ENCODE assay signal across 8 cellular contexts in the genomic region with DNA sequence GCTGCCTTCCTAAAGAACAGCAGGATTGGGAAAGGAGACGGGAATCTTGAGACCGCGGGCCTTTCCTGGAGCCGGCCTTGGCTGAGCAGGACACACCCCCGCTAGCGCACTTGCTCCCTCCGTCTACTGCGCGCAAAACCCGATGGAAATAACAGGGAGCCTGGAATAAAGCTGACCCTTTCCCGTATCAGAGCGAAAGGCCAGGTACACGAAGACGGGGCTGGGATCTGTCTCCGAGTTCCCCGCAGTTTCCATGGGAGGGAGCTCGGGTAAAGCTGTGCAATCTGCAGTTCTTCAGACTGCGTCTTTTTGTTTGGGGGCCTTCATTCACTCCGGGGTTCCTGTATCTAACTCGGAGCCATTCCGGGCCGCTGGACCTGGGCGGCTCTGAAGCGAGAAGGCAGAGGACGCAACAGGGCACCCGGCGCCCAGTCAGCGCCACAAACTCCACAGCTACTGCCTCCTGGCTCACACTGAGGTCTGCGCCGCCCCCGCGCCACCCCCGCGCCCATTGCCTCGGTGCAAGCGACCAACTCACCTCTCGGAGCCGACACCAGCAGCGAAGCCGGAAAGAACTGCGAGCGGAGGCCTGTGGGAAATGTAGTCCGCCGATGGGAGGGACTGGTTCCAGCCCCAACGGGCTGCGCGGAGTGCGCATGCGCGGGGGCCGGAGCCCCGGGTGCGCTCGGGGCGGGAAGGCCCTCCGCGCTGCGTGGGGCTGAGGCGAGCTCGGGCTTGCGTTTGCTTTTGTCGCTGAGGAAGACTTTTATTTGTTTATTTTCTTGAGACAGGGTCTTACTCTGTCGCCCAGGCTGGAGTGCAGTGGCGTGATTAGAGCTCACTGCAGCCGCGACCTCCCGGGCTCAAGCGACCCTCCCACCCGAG. TPM values are rescaled to one million over a fixed set of nuclear protein-coding genes. Genes with fewer than 3 reads are reported as not detected.
A peak's percentile ranks its signal among the peaks of the same experiment; 100 is the strongest.
DNase-seq lines count a peak whose midpoint lies in the region; ATAC-seq and TF ChIP-seq lines count a peak whose summit lies in the region.

Gene ZFP14 (minus strand): TSS at position 577 of the 885 bp plus-strand sequence. CDS start 11,309 bp downstream, outside the sequence.

- H3K4me1 Mint-ChIP-seq in neural crest cell: peaks cover 19% of the 10 kb centered on the region

- H3K27me3 ChIP-seq in Loucy (ENCODE audit: insufficient read depth, low read length, poor library complexity, severe bottlenecking) (no peaks in the 10 kb centered on the region), foreskin keratinocyte (no peaks in the 10 kb centered on the region), stomach (no peaks in the 10 kb centered on the region)

- H3K27me3 Mint-ChIP-seq in neural crest cell (ENCODE audit: low read depth): no peaks in the 10 kb centered on the region

- peak within 1 kb of the TSS; percentile 99 for H2AFZ ChIP-seq in Loucy (ENCODE audit: low read length)

- H3K9me3 ChIP-seq in Loucy (ENCODE audit: insufficient read depth, low read depth, low read length) (no peaks in the 10 kb centered on the region), stomach (peaks cover 0 to 16% (median 0%) of the 10 kb centered on the region in 4 donors)

- peaks cover 12% of the 10 kb centered on the region for H3K36me3 Mint-ChIP-seq in neural crest cell (ENCODE audit: low read depth)

- H4K20me1 ChIP-seq in Loucy (ENCODE audit: insufficient read depth, low read length, poor library complexity, severe bottlenecking): peaks cover 12% of the 10 kb centered on the region

- intact Hi-C loops in stomach (cut with DNase I; ENCODE audit: low total_unique reads): no loop called here

- H3K9ac ChIP-seq in Loucy (ENCODE audit: low read depth, low read length, poor library complexity, severe bottlenecking): peak within 1 kb of the TSS; percentile 76

- H3K9me2 ChIP-seq in Loucy (replicated peaks; ENCODE audit: low read depth, low read length): no peaks in the 10 kb centered on the region

- peak; percentile 97 for ATAC-seq in foreskin keratinocyte

- H3K4me3 ChIP-seq in Loucy (ENCODE audit: low read length, poor library complexity, severe bottlenecking): peak within 1 kb of the TSS; percentile 91
- H3K4me3 ChIP-seq in stomach: peak within 1 kb of the TSS; percentile 64 to 85 (median 66)

- H3K9me3 Mint-ChIP-seq in neural crest cell: peaks cover 4% of the 10 kb centered on the region

- H3K27ac ChIP-seq in foreskin keratinocyte (no peak within 1 kb of the TSS), stomach (peak within 1 kb of the TSS; percentile 78 to 92 (median 89))

- 3 to 8% (median 3%) methylated on average over 42 to 69 of the region's 69 CpGs for whole genome bisulfite sequencing in stomach, 5 donors

- H3K4me3 Mint-ChIP-seq in neural crest cell: peak within 1 kb of the TSS; percentile 95

- DNase-seq in ELR (ENCODE audit: low read depth) (peak; percentile 94), H4 (ENCODE audit: low spot score) (peak; percentile 87), SHP77 (lab: John Stamatoyannopoulos, UW) (peak; percentile 89 to 94), activated gamma-delta T cell treated with Interleukin-2 at 50 U/mL for 16 hours (peak; percentile 93), foreskin keratinocyte (peak; percentile 79 to 92), neural crest cell (ENCODE audit: low read depth, low spot score) (peak; percentile 80), stomach (peak; percentile 93)

- peaks cover 24% of the 10 kb centered on the region; the same call in 1 of the 2 replicates for H3K79me2 ChIP-seq in Loucy (ENCODE audit: insufficient read depth, low read length)

- no peaks in the 10 kb centered on the region for H3K36me3 ChIP-seq in Loucy (ENCODE audit: insufficient read depth, low read length)
- no peaks in the 10 kb centered on the region for H3K36me3 ChIP-seq in stomach

- TF ChIP-seq CTCF in Loucy (conservative IDR thresholded peaks at IDR 0.05; ENCODE audit: low read length) (peak; percentile 47), foreskin keratinocyte (conservative IDR thresholded peaks at IDR 0.05) (peak; percentile 61), neural crest cell (conservative IDR thresholded peaks at IDR 0.05) (no peak), stomach (IDR thresholded peaks at IDR 0.05) (peak in 1 of 7 experiments; percentile 7)

- H3K4me2 ChIP-seq in Loucy (ENCODE audit: low read depth, low read length, poor library complexity, severe bottlenecking): peak within 1 kb of the TSS; percentile 88

- TF ChIP-seq EP300 in stomach (IDR thresholded peaks at IDR 0.05): no peak

- TF ChIP-seq POLR2A in stomach (IDR thresholded peaks at IDR 0.05): peak in 1 of 4 donors; percentile 35

- peak within 1 kb of the TSS; percentile 99 for H3K27ac Mint-ChIP-seq in neural crest cell (ENCODE audit: unreplicated experiment)

- H3F3A ChIP-seq in Loucy (ENCODE audit: low read depth): no peaks in the 10 kb centered on the region

- peaks cover 12% of the 10 kb centered on the region for H3K4me1 ChIP-seq in Loucy (ENCODE audit: insufficient read depth, low read length, poor library complexity, severe bottlenecking)
- H3K4me1 ChIP-seq in foreskin keratinocyte: no peaks in the 10 kb centered on the region
- H3K4me1 ChIP-seq in stomach: peaks cover 9 to 22% (median 15%) of the 10 kb centered on the region in 4 donors

RNA-seq across cellular contexts. Expression of gene ZFP14, which starts in this region (rescaled TPM):
- total RNA-seq in H4 (2014; rRNA removed; shearing (Covaris generic)): 1.5 and 2.2 TPM in 2 replicates
- 1.1 and 1.4 TPM in 2 replicates for total RNA-seq in foreskin keratinocyte
- polyA plus RNA-seq in foreskin keratinocyte: 0.29 and 0.45 TPM in 2 replicates
- total RNA-seq in neural crest cell: 10.6 and 12.3 TPM in 2 replicates
- total RNA-seq in stomach: 1 to 10 TPM in 4 of 5 donors, under 1 TPM in 1; 0.29 to 9.2 (median 5.9) TPM
- polyA plus RNA-seq in stomach: 1 to 10 TPM in 2 of 3 donors, under 1 TPM in 1; 0.68 to 2.0 (median 1.2) TPM
